ENCODE assay signal across 1 cellular context in the genomic region with DNA sequence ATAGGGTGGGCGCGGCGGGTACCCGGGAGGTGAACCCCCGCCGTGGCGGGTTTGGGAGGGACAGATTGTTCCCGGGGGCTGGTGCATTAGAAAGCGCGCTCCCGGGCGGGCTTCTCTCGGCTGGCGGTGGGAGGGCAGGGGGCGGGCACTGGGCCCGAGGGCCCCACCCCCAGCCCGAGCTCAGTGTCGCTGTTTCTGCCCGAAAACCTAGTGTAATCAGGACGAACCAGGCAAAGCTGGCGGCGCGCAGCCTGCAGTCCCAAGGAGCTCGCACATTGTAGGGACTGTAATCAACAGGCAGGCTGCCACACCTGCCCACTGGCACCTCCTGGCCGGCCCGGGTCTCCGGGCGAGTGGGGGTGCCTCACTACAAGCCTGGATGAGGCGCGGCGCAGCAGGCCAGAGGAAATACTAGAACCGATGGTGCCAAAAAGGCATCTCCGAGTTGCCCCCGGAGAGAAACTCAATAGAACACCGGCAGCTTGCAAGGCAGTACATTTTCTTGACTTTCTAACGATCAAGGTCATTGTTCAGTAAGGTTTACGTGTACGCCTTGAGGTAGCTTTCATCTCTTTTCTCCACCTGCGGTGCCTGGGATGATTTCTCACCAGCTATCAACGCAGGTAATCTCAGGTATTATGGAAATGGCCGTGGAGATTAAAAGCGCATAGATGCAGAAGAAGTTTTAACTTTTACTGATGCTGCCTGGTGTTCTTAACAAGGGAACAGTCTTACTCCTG.
TF ChIP-seq lines count a peak whose summit lies in the region.

No MANE protein-coding gene starts in this region.

TF ChIP-seq in HEK293, 187 proteins besides CTCF, POLR2A, EP300 and RAD21 (continued from another document):
- TF ChIP-seq, protein P1, sequence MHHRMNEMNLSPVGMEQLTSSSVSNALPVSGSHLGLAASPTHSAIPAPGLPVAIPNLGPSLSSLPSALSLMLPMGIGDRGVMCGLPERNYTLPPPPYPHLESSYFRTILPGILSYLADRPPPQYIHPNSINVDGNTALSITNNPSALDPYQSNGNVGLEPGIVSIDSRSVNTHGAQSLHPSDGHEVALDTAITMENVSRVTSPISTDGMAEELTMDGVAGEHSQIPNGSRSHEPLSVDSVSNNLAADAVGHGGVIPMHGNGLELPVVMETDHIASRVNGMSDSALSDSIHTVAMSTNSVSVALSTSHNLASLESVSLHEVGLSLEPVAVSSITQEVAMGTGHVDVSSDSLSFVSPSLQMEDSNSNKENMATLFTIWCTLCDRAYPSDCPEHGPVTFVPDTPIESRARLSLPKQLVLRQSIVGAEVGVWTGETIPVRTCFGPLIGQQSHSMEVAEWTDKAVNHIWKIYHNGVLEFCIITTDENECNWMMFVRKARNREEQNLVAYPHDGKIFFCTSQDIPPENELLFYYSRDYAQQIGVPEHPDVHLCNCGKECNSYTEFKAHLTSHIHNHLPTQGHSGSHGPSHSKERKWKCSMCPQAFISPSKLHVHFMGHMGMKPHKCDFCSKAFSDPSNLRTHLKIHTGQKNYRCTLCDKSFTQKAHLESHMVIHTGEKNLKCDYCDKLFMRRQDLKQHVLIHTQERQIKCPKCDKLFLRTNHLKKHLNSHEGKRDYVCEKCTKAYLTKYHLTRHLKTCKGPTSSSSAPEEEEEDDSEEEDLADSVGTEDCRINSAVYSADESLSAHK (tag by site-specific recombination; IDR thresholded peaks at IDR 0.05): no peak
- TF ChIP-seq ZNF324 (tag by site-specific recombination; IDR thresholded peaks at IDR 0.05): no peak
- TF ChIP-seq ZNF670 (tag by site-specific recombination; IDR thresholded peaks at IDR 0.05; ENCODE audit: low read depth): no peak
